ENCODE assay signal across 12 cellular contexts in the genomic region with DNA sequence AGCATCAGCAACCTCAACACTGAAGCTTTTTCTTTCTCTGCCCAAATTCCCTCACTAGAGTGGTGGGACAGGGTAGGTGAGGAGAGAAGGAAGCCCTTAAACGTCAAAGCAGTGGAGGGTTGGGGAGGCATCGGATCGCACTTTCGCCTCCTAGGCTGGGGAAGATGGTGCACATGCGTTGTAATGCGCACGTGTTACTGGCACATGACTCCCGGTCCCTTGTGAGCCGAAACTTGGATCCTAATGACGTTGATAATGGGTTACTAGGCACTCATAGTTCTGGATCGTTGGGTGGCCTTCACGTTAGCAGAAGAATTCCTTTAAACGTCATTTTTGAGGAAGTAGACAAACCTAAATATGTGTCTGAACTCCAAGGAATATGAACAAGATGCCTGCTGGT. TPM values are rescaled to one million over a fixed set of nuclear protein-coding genes. Genes with fewer than 3 reads are reported as not detected.
"Had no signal": no experiment of that assay in that cellular context is flagged by ENCODE, and none has a peak within 500 bp of the region (broad histone marks: within the 10 kb centered on the region; RNA-seq: fewer than 3 reads in every experiment).

A gene with protein sequence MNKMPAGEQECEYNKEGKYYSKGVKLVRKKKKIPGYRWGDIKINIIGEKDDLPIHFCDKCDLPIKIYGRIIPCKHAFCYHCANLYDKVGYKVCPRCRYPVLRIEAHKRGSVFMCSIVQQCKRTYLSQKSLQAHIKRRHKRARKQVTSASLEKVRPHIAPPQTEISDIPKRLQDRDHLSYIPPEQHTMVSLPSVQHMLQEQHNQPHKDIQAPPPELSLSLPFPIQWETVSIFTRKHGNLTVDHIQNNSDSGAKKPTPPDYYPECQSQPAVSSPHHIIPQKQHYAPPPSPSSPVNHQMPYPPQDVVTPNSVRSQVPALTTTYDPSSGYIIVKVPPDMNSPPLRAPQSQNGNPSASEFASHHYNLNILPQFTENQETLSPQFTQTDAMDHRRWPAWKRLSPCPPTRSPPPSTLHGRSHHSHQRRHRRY (plus strand): TSS at position 301 of the 400 bp plus-strand sequence. CDS start 79 bp downstream, at position 380.

- DNase-seq: GM23248, GOT3, H7, H9, HCEC 1CT, HFFc6 had no signal

- H3K27ac Mint-ChIP-seq: GM23338, H9, HFFc6 had no signal

- H2AFZ ChIP-seq: GM23248, GM23338 had no signal

- H3K9me3 ChIP-seq: HAP-1 had no signal

- ATAC-seq: GM23338, HCT116 had no signal

- H3K4me3 Mint-ChIP-seq: GM23338, H9, HFFc6 had no signal

- H3K9ac ChIP-seq: GM23248 had no signal

- FAIRE-seq: H1, H54 had no signal

- H3K36me3 ChIP-seq: HAP-1 had no signal

- H3K27ac ChIP-seq: GM23248 had no signal

- H3K4me2 ChIP-seq: GM23338 had no signal

- H3K4me1 Mint-ChIP-seq: GM23338 had no signal

- H3K4me3 ChIP-seq: GM23248, GM23338, HAP-1 had no signal

- H3K9me3 Mint-ChIP-seq: GM23338, HFFc6 had no signal

- H3K4me1 ChIP-seq: HAP-1 had no signal

RNA-seq across cellular contexts. Expression of the gene that starts here (rescaled TPM):
- total RNA-seq: GM23248, GM23338, H1, H4, H7, H9, HFFc6 had no signal
- polyA plus RNA-seq: GM23248, GM23338, H1 had no signal
